Comparison of ENCODE assay signal across 8 cellular contexts in genomic region chr5:35859101-35859661, GRCh38. TPM values are rescaled to one million over a fixed set of nuclear protein-coding genes. Genes with fewer than 3 reads are reported as not detected.
DNase-seq lines count a peak whose midpoint lies in the region; ATAC-seq and TF ChIP-seq lines count a peak whose summit lies in the region.

No MANE protein-coding gene starts in this region.

- peak overlapping the region; percentile 77 for H3K4me3 Mint-ChIP-seq in central memory CD8-positive, alpha-beta T cell

- H3K27ac Mint-ChIP-seq in central memory CD8-positive, alpha-beta T cell (ENCODE audit: low read depth) = peak overlapping the region; percentile 99

- ATAC-seq in central memory CD8-positive, alpha-beta T cell (replicated peaks; ENCODE audit: extremely low read depth, poor library complexity, severe bottlenecking) = peak; percentile 31
- ATAC-seq in GM18511 (IDR thresholded peaks at IDR 0.05; ENCODE audit: unreplicated experiment) (no peak), GM21528 (IDR thresholded peaks at IDR 0.05; ENCODE audit: low FRiP score, unreplicated experiment) (no peak), GM18858 (IDR thresholded peaks at IDR 0.05; ENCODE audit: unreplicated experiment) (no peak), GM18861 (IDR thresholded peaks at IDR 0.05; ENCODE audit: unreplicated experiment) (no peak)

- peak overlapping the region; percentile 78 for H3K27ac ChIP-seq in osteoblast (ENCODE audit: low read depth, low read length)

- peak; percentile 36 for DNase-seq in COLO829 (ENCODE audit: low spot score)
- peak; percentile 95 for DNase-seq in NCI-H2081 treated with DMSO at 0.1 percent for 48 hours (lab: John Stamatoyannopoulos, UW)
- peak in 1 of 2 donors; percentile 37 for DNase-seq in central memory CD8-positive, alpha-beta T cell (ENCODE audit: low spot score in 2 of 2)
- no peak for DNase-seq in osteoblast (ENCODE audit: insufficient read length, low spot score, missing footprints)

- H4K20me1 ChIP-seq in osteoblast (ENCODE audit: insufficient read depth, low read length) = no peaks in the 10 kb centered on the region

- H3K4me3 ChIP-seq in osteoblast (ENCODE audit: insufficient read depth, low read length) = peak overlapping the region; percentile 6

- peaks cover 86% of the 10 kb centered on the region for H3K36me3 Mint-ChIP-seq in central memory CD8-positive, alpha-beta T cell (ENCODE audit: insufficient read depth)

- peaks cover 13% of the 10 kb centered on the region for H3K36me3 ChIP-seq in osteoblast (ENCODE audit: insufficient read depth, low read length)

- no peaks in the 10 kb centered on the region for H3K9me3 Mint-ChIP-seq in central memory CD8-positive, alpha-beta T cell

- peaks cover 70% of the 10 kb centered on the region for H3K4me1 Mint-ChIP-seq in central memory CD8-positive, alpha-beta T cell

- no peak for TF ChIP-seq CTCF in osteoblast (IDR thresholded peaks at IDR 0.05; ENCODE audit: extremely low read depth, low read depth, low read length)

- H3K9me3 ChIP-seq in osteoblast (ENCODE audit: low read depth, low read length) = no peaks in the 10 kb centered on the region

- H3K4me2 ChIP-seq in osteoblast (ENCODE audit: insufficient read depth, low read length) = peak overlapping the region; percentile 73

- peaks cover 74% of the 10 kb centered on the region for H3K4me1 ChIP-seq in osteoblast (ENCODE audit: insufficient read depth, low read length)

- peak overlapping the region; percentile 40 for H2AFZ ChIP-seq in osteoblast (ENCODE audit: low read length)

- H3K79me2 ChIP-seq in osteoblast (ENCODE audit: insufficient read depth, low read length) = peaks cover 7% of the 10 kb centered on the region

- no peaks in the 10 kb centered on the region for H3K27me3 Mint-ChIP-seq in central memory CD8-positive, alpha-beta T cell

- no peaks in the 10 kb centered on the region for H3K27me3 ChIP-seq in osteoblast (ENCODE audit: insufficient read depth, low read length)

RNA-seq across cellular contexts. Expression of gene IL7R, which starts 2.5 kb away (rescaled TPM):
- 2.2 and 2.7 TPM in 2 replicates for total RNA-seq in osteoblast
